Comparison of ENCODE assay signal across 8 cellular contexts in genomic region chr1:212665241-212666115, GRCh38. TPM values are rescaled to one million over a fixed set of nuclear protein-coding genes. Genes with fewer than 3 reads are reported as not detected.
DNase-seq lines count a peak whose midpoint lies in the region; ATAC-seq lines count a peak whose summit lies in the region.

No MANE protein-coding gene starts in this region.

- intact Hi-C loops in activated CD4-positive, alpha-beta memory T cell treated with anti-CD3 and anti-CD28 coated beads for 36 hours (cut with micrococcal nuclease) = loop anchor here (1.0 to 2.0 kb wide), 6 partner anchors 33 to 330 kb away; partner anchors contain the start of gene BATF3

- peaks cover 3% of the 10 kb centered on the region for H3K27me3 Mint-ChIP-seq in activated CD4-positive, alpha-beta memory T cell treated with anti-CD3 and anti-CD28 coated beads for 36 hours

- peaks cover 19% of the 10 kb centered on the region for H3K4me1 Mint-ChIP-seq in activated CD4-positive, alpha-beta memory T cell treated with anti-CD3 and anti-CD28 coated beads for 36 hours (ENCODE audit: low read depth)

- H3K36me3 Mint-ChIP-seq in activated CD4-positive, alpha-beta memory T cell treated with anti-CD3 and anti-CD28 coated beads for 36 hours = no peaks in the 10 kb centered on the region

- peak overlapping the region; percentile 73 for H3K4me3 Mint-ChIP-seq in activated CD4-positive, alpha-beta memory T cell treated with anti-CD3 and anti-CD28 coated beads for 36 hours

- CTCF ChIA-PET in activated CD4-positive, alpha-beta memory T cell treated with anti-CD3 and anti-CD28 coated beads for 36 hours (lab: Charles Lee) = interaction anchor here (0.6 to 5.6 kb wide), 75 partner anchors 9 to 967 kb away, joined by 3 to 156 read pairs (median 5); partner anchors contain the start of genes BATF3, NSL1 and TATDN3

- DNase-seq in AG08396 (ENCODE audit: low spot score) (peak; percentile 78), NCI-H524 treated with DMSO at 0.1 percent for 48 hours (lab: John Stamatoyannopoulos, UW) (peak; percentile 44), ecto neural progenitor cell (ENCODE audit: low spot score) (peak; percentile 89), medulla oblongata (ENCODE audit: extremely low spot score) (peak; percentile 88)
- peak; percentile 88 for DNase-seq in activated CD4-positive, alpha-beta memory T cell treated with anti-CD3 and anti-CD28 coated beads for 36 hours
- peak; percentile 66 to 75 (median 66) for DNase-seq in stimulated activated CD4-positive, alpha-beta T cell treated with anti-CD3 and anti-CD28 coated beads, TNF-alpha, amount 100 ng/mL, for 4 hours (ENCODE audit: low read depth in 3 of 3)

- H3K9me3 Mint-ChIP-seq in activated CD4-positive, alpha-beta memory T cell treated with anti-CD3 and anti-CD28 coated beads for 36 hours = no peaks in the 10 kb centered on the region

- peak overlapping the region; percentile 57 for H3K27ac Mint-ChIP-seq in activated CD4-positive, alpha-beta memory T cell treated with anti-CD3 and anti-CD28 coated beads for 36 hours

- ATAC-seq in GM18907 (IDR thresholded peaks at IDR 0.05; ENCODE audit: unreplicated experiment) (peak; percentile 91), HG03280 (IDR thresholded peaks at IDR 0.05; ENCODE audit: unreplicated experiment) (peak; percentile 92)

- POLR2A ChIA-PET in activated CD4-positive, alpha-beta memory T cell treated with anti-CD3 and anti-CD28 coated beads for 36 hours (lab: Charles Lee) = interaction anchor here (0.8 to 1.2 kb wide), 2 partner anchors 56 to 188 kb away, joined by 3 to 5 read pairs; no protein-coding TSS in a partner anchor

RNA-seq across cellular contexts. Expression of gene BATF3, which starts 34.2 kb away (rescaled TPM):
- total RNA-seq in activated CD4-positive, alpha-beta memory T cell treated with anti-CD3 and anti-CD28 coated beads for 36 hours = 100 to 1,000 TPM; 314 to 320 TPM

RNA-seq across cellular contexts. Expression of gene ATF3, which starts 56.9 kb away (rescaled TPM):
- total RNA-seq in activated CD4-positive, alpha-beta memory T cell treated with anti-CD3 and anti-CD28 coated beads for 36 hours = 10 to 100 TPM; 49.7 to 51.5 TPM

Comparison
In these comparisons a context has a peak if more than half of its experiments do, and no peak if none do; other contexts are left out.
1. Peak in every context shown above with its lines: DNase-seq and ATAC-seq.